ENCODE assay signal across 8 cellular contexts in the genomic region with DNA sequence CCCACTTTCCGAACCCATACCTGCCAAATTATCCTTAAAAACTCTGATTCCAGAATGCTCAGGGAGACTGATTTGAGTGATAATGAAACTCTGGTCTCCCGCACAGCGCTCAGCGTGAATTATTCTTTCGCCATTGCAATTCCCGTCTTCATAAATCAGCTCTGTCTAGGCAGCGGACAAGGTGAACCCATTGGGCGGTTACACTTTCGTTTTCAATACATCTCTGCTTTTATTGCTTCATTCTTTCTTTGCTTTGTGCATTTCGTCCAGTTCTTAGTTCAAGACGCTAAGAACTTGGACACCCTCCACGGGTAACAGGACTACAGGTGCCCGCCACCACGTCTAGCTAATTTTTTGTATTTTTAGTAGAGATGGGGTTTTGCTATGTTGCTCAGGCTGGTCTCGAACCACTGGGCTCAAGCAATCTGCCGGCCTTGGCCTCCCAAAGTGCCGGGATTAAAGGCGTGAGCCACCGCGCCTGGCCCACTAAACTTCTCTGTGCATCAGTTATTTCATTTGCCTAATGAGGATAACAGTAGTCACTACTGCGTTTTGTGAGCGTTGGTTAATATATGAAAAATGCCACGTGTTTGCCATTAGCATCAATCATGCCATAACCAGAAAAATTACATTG. TPM values are rescaled to one million over a fixed set of nuclear protein-coding genes. Genes with fewer than 3 reads are reported as not detected.
A peak's percentile ranks its signal among the peaks of the same experiment; 100 is the strongest.
DNase-seq lines count a peak whose midpoint lies in the region; FAIRE-seq and TF ChIP-seq lines count a peak whose summit lies in the region.

No MANE protein-coding gene starts in this region.

- WGBS in stomach, 5 donors = 81 to 88% (median 84%) methylated on average over 23 of the region's 23 CpGs

- TF ChIP-seq CTCF in keratinocyte (optimal IDR thresholded peaks at IDR 0.05 in 1 of 3, IDR thresholded peaks at IDR 0.05 in 1 of 3, conservative IDR thresholded peaks at IDR 0.05 in 1 of 3; ENCODE audit: extremely low read depth in 1 of 3, insufficient read depth in 2 of 3, low read length in 3 of 3) (no peak), stomach (IDR thresholded peaks at IDR 0.05) (no peak)

- H3K9ac ChIP-seq in keratinocyte (ENCODE audit: control insufficient read depth, extremely low read depth, insufficient read depth, low read length) = peak overlapping the region; percentile 45

- intact Hi-C loops in stomach (cut with DNase I; ENCODE audit: low total_unique reads) = no loop called here

- no peaks in the 10 kb centered on the region for H3K9me1 ChIP-seq in keratinocyte (ENCODE audit: control insufficient read depth, extremely low read depth, insufficient read depth, low read length)

- H3K27ac ChIP-seq in keratinocyte (ENCODE audit: control insufficient read depth, insufficient read depth, low read length) (peak overlapping the region; percentile 58), stomach (peak overlapping the region in 4 of 5 donors; percentile 85 to 96 (median 93))

- H3K4me3 ChIP-seq in keratinocyte (ENCODE audit: control insufficient read depth in 2 of 3, extremely low read depth in 1 of 3, insufficient read depth in 2 of 3, low read depth in 1 of 3, low read length in 3 of 3) (peak overlapping the region in 2 of 3 experiments; percentile 4 to 79), stomach (peak overlapping the region; percentile 19 to 73 (median 63))

- peaks cover 5% of the 10 kb centered on the region for H3K9me3 Mint-ChIP-seq in activated naive CD8-positive, alpha-beta T cell treated with anti-CD3 and anti-CD28 coated beads for 36 hours

- DNase-seq in NCI-H82 (lab: John Stamatoyannopoulos, UW) = peak; percentile 33
- no peak for DNase-seq in NCI-H82 treated with DMSO at 0.1 percent for 48 hours (lab: John Stamatoyannopoulos, UW; ENCODE audit: unreplicated experiment)
- no peak for DNase-seq in activated naive CD8-positive, alpha-beta T cell treated with anti-CD3 and anti-CD28 coated beads for 36 hours
- DNase-seq in keratinocyte (ENCODE audit: low read depth, low spot score) = no peak
- no peak for DNase-seq in stomach
- no peak for DNase-seq in stimulated activated CD4-positive, alpha-beta T cell treated with anti-CD3 and anti-CD28 coated beads, Interleukin-1b, Interleukin-23, amount 100 ng/mL, for 48 hours
- DNase-seq in OCI-M1 (lab: John Stamatoyannopoulos, UW) = no peak
- DNase-seq in NCI-H510A (lab: John Stamatoyannopoulos, UW) = no peak

- H3K27ac Mint-ChIP-seq in activated naive CD8-positive, alpha-beta T cell treated with anti-CD3 and anti-CD28 coated beads for 36 hours = peak overlapping the region; percentile 95

- H3K4me1 Mint-ChIP-seq in activated naive CD8-positive, alpha-beta T cell treated with anti-CD3 and anti-CD28 coated beads for 36 hours = peaks cover 18% of the 10 kb centered on the region

- peak overlapping the region; percentile 65 for H3K4me2 ChIP-seq in keratinocyte (ENCODE audit: control insufficient read depth, extremely low read depth, insufficient read depth, low read depth, low read length)

- H3K36me3 Mint-ChIP-seq in activated naive CD8-positive, alpha-beta T cell treated with anti-CD3 and anti-CD28 coated beads for 36 hours = peaks cover 42% of the 10 kb centered on the region

- FAIRE-seq in keratinocyte (lab: Jason Lieb, UNC) = no peak

- dilution Hi-C loops in keratinocyte (cut with MboI; ENCODE audit: extremely low pct_ligation_motif_present, low sequenced_read_pairs) = no loop called here

- H3K36me3 ChIP-seq in keratinocyte (ENCODE audit: control insufficient read depth in 2 of 2, extremely low read depth in 1 of 2, insufficient read depth in 2 of 2, low read length in 2 of 2) = no peaks in the 10 kb centered on the region
- H3K36me3 ChIP-seq in stomach = no peaks in the 10 kb centered on the region

- H3K4me1 ChIP-seq in keratinocyte (ENCODE audit: control insufficient read depth, extremely low read depth, insufficient read depth, low read length) (peaks cover 15% of the 10 kb centered on the region), stomach (peaks cover 6 to 28% (median 16%) of the 10 kb centered on the region in 4 donors)

- H3K27me3 ChIP-seq in keratinocyte (ENCODE audit: control insufficient read depth, extremely low read depth, insufficient read depth, low read length) (no peaks in the 10 kb centered on the region), stomach (no peaks in the 10 kb centered on the region)

- peaks cover 7% of the 10 kb centered on the region for H4K20me1 ChIP-seq in keratinocyte (ENCODE audit: control insufficient read depth, extremely low read depth, insufficient read depth, low read length)

- TF ChIP-seq POLR2A in stomach (IDR thresholded peaks at IDR 0.05) = no peak

- no peaks in the 10 kb centered on the region for H3K27me3 Mint-ChIP-seq in activated naive CD8-positive, alpha-beta T cell treated with anti-CD3 and anti-CD28 coated beads for 36 hours

- no peak for TF ChIP-seq EP300 in stomach (IDR thresholded peaks at IDR 0.05)

- H3K9me3 ChIP-seq in keratinocyte (ENCODE audit: control insufficient read depth, low read depth, low read length) = no peaks in the 10 kb centered on the region
- no peaks in the 10 kb centered on the region for H3K9me3 ChIP-seq in stomach

- H3K79me2 ChIP-seq in keratinocyte (ENCODE audit: control insufficient read depth, insufficient read depth, low read length) = peaks cover 41% of the 10 kb centered on the region

- H2AFZ ChIP-seq in keratinocyte (ENCODE audit: control insufficient read depth, low read length) = no peak overlapping the region

- peak overlapping the region; percentile 96 for H3K4me3 Mint-ChIP-seq in activated naive CD8-positive, alpha-beta T cell treated with anti-CD3 and anti-CD28 coated beads for 36 hours

RNA-seq across cellular contexts. Expression of a gene that starts 0.9 kb away (rescaled TPM):
- 1,000 to 10,000 TPM; 1,246 to 1,264 TPM for total RNA-seq in activated naive CD8-positive, alpha-beta T cell treated with anti-CD3 and anti-CD28 coated beads for 36 hours
- polyA plus RNA-seq in keratinocyte = 508 to 687 TPM (median 666 TPM) in 3 replicates
- polyA plus RNA-seq in keratinocyte (2011; ENCODE audit: low read depth) = 532 TPM
- 485 and 609 TPM in 2 replicates for polyA plus RNA-seq in keratinocyte (2011; cell fraction: cytosol; rRNA removed)
- 629 and 639 TPM in 2 replicates for polyA plus RNA-seq in keratinocyte (2011; cell fraction: nucleus; rRNA removed)
- 359 and 364 TPM in 2 replicates for polyA plus RNA-seq in keratinocyte (2012; ENCODE audit: low replicate concordance)
- polyA minus RNA-seq in keratinocyte = 280 to 404 TPM (median 344 TPM) in 3 replicates
- polyA minus RNA-seq in keratinocyte (2011; cell fraction: cytosol; rRNA and poly(A)+ RNA removed) = 180 TPM
- 106 and 277 TPM in 2 replicates for polyA minus RNA-seq in keratinocyte (2011; cell fraction: nucleus; rRNA and poly(A)+ RNA removed)
- total RNA-seq in stomach = 100 to 1,000 TPM in 3 of 5 donors, 10 to 100 TPM in 2; 29.3 to 207 (median 104) TPM
- polyA plus RNA-seq in stomach = 100 to 1,000 TPM; 122 to 150 (median 128) TPM

RNA-seq across cellular contexts. Expression of a gene that starts 36.3 kb away (rescaled TPM):
- total RNA-seq in activated naive CD8-positive, alpha-beta T cell treated with anti-CD3 and anti-CD28 coated beads for 36 hours = 10 to 100 TPM; 19.6 to 20.9 TPM
- 13.4 to 20.4 TPM (median 17.3 TPM) in 3 replicates for polyA plus RNA-seq in keratinocyte
- 2.9 TPM for polyA plus RNA-seq in keratinocyte (2011; ENCODE audit: low read depth)
- polyA plus RNA-seq in keratinocyte (2011; cell fraction: cytosol; rRNA removed) = 11.7 and 22.0 TPM in 2 replicates
- polyA plus RNA-seq in keratinocyte (2011; cell fraction: nucleus; rRNA removed) = 8.3 and 9.8 TPM in 2 replicates
- polyA plus RNA-seq in keratinocyte (2012; ENCODE audit: low replicate concordance) = 3.9 and 10.1 TPM in 2 replicates
- polyA minus RNA-seq in keratinocyte = 8.1 to 18.2 TPM (median 9.1 TPM) in 3 replicates
- 7.5 TPM for polyA minus RNA-seq in keratinocyte (2011; cell fraction: cytosol; rRNA and poly(A)+ RNA removed)
- polyA minus RNA-seq in keratinocyte (2011; cell fraction: nucleus; rRNA and poly(A)+ RNA removed) = 2.7 and 4.7 TPM in 2 replicates
- total RNA-seq in stomach = 10 to 100 TPM in 3 of 5 donors, 1 to 10 TPM in 2; 3.2 to 75.4 (median 20.9) TPM
- polyA plus RNA-seq in stomach = 10 to 100 TPM; 11.1 to 13.4 (median 11.7) TPM

Comparison
In these comparisons a context has a peak if more than half of its experiments do, and no peak if none do; other contexts are left out.
1. RNA of a gene that starts 0.9 kb away (total RNA-seq): 1,246 to 1,264 TPM in activated naive CD8-positive, alpha-beta T cell treated with anti-CD3 and anti-CD28 coated beads for 36 hours; 29.3 to 207 TPM in stomach; every median in the first group is over 4 times any median in the second.